ENCODE assay signal across 29 cellular contexts in the genomic region with DNA sequence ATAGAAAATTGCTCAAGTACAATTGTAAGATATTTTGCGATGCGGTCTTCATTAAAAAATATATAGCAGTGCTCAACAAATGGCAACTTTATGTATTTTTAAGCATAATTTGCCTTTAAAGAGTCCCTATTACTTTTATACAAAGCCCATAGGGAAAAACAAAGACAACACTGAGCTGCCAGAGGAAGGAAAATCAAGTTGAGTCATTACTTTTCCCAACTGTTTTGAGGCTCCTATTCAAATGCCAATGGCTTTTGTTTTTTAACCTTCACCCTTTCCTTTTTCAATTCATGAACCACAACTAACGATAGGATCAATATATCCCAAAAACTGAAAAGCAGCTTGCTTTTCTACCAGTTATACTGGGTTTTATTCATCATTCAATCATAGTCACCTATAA.
"Had no signal": no experiment of that assay in that cellular context is flagged by ENCODE, and none has a peak within 500 bp of the region (broad histone marks: within the 10 kb centered on the region; RNA-seq: fewer than 3 reads in every experiment).

No MANE protein-coding gene starts in this region.

- DNase-seq: activated CD4-positive, alpha-beta T cell treated with anti-CD3 and anti-CD28 coated beads, Interleukin-2, amount 10 ng/mL, durations not matched to agents 24 days and 14 days; activated CD4-positive, alpha-beta T cell treated with anti-CD3 and anti-CD28 coated beads, Interleukin-2, amount 50 U/mL, for 4 hours; activated CD8-positive, alpha-beta T cell treated with anti-CD3 and anti-CD28 coated beads for 36 hours; activated gamma-delta T cell; activated naive CD4-positive, alpha-beta T cell treated with anti-CD3 and anti-CD28 coated beads for 36 hours; activated T-cell treated with anti-CD3 and anti-CD28 coated beads, Interleukin-2, amount 50 U/mL, for 24 hours; adrenal gland; body of pancreas; NCI-H1092 treated with DMSO at 0.1 percent for 48 hours; NCI-H1417; NCI-H146; NCI-H187; NCI-H2029 treated with DMSO at 0.1 percent for 48 hours; NCI-H2107; NCI-H2171; NCI-H510A; NCI-H526; NCI-H748 treated with DMSO at 0.1 percent for 48 hours; NK-92 treated with Interleukin-12 subunit alpha and Interleukin-12 subunit beta, amount 100 ng/mL, for 24 hours; PC-9; SJCRH30; T1000; WERI-Rb-1 had no signal

- H3K27ac ChIP-seq: adrenal gland, body of pancreas, breast epithelium, PC-9, RWPE1, SJCRH30, SK-N-MC, WERI-Rb-1 had no signal

- H3K4me3 Mint-ChIP-seq: activated CD4-positive, alpha-beta T cell treated with anti-CD3 and anti-CD28 coated beads, Interleukin-2, amount 10 ng/mL, durations not matched to agents 24 days and 14 days; activated CD8-positive, alpha-beta T cell treated with anti-CD3 and anti-CD28 coated beads for 36 hours; activated naive CD4-positive, alpha-beta T cell treated with anti-CD3 and anti-CD28 coated beads for 36 hours; activated T-cell treated with anti-CD3 and anti-CD28 coated beads, Interleukin-2, amount 50 U/mL, for 24 hours had no signal

- H3K4me1 ChIP-seq: adrenal gland, breast epithelium, SJCRH30 had no signal

- H3K9me3 ChIP-seq: adrenal gland, body of pancreas, breast epithelium, SJCRH30 had no signal

- H3K4me3 ChIP-seq: adrenal gland, body of pancreas, breast epithelium, PC-9, SJCRH30, SK-N-MC had no signal

- H3K27ac Mint-ChIP-seq: activated CD4-positive, alpha-beta T cell treated with anti-CD3 and anti-CD28 coated beads, Interleukin-2, amount 10 ng/mL, durations not matched to agents 24 days and 14 days; activated CD8-positive, alpha-beta T cell treated with anti-CD3 and anti-CD28 coated beads for 36 hours; activated naive CD4-positive, alpha-beta T cell treated with anti-CD3 and anti-CD28 coated beads for 36 hours; activated naive CD4-positive, alpha-beta T cell treated with anti-CD3 and anti-CD28 coated beads, Interleukin-2, amount 50 U/mL, for 72 hours; activated T-cell treated with anti-CD3 and anti-CD28 coated beads, Interleukin-2, amount 50 U/mL, for 24 hours; activated T-helper 2 cell treated with anti-CD3 and anti-CD28 coated beads, Interferon-gamma antibody, Interleukin-2, Interleukin-4, amounts not matched to agents 10 μg/mL and 5 μg/mL and 100 μg/mL, durations not matched to agents 14 hours and 24 hours and 36 hours had no signal

- H3K4me1 Mint-ChIP-seq: activated CD4-positive, alpha-beta T cell treated with anti-CD3 and anti-CD28 coated beads, Interleukin-2, amount 10 ng/mL, durations not matched to agents 24 days and 14 days had no signal

- H3K36me3 ChIP-seq: adrenal gland, breast epithelium, SJCRH30, WERI-Rb-1 had no signal

- H3K9me3 Mint-ChIP-seq: activated CD4-positive, alpha-beta T cell treated with anti-CD3 and anti-CD28 coated beads, Interleukin-2, amount 10 ng/mL, durations not matched to agents 24 days and 14 days; activated CD8-positive, alpha-beta T cell treated with anti-CD3 and anti-CD28 coated beads for 36 hours; activated T-cell treated with anti-CD3 and anti-CD28 coated beads, Interleukin-2, amount 50 U/mL, for 24 hours had no signal

- H3K27me3 Mint-ChIP-seq: activated CD4-positive, alpha-beta T cell treated with anti-CD3 and anti-CD28 coated beads, Interleukin-2, amount 10 ng/mL, durations not matched to agents 24 days and 14 days; activated CD8-positive, alpha-beta T cell treated with anti-CD3 and anti-CD28 coated beads for 36 hours; activated T-cell treated with anti-CD3 and anti-CD28 coated beads, Interleukin-2, amount 50 U/mL, for 24 hours had no signal

- ATAC-seq: activated CD8-positive, alpha-beta T cell treated with anti-CD3 and anti-CD28 coated beads for 36 hours; activated naive CD4-positive, alpha-beta T cell treated with anti-CD3 and anti-CD28 coated beads, Interleukin-2, amount 50 U/mL, for 72 hours; body of pancreas; Right ventricle myocardium inferior had no signal

- H3K27me3 ChIP-seq: adrenal gland, body of pancreas, breast epithelium, SJCRH30 had no signal
